ENCODE assay signal across 12 cellular contexts in the genomic region with DNA sequence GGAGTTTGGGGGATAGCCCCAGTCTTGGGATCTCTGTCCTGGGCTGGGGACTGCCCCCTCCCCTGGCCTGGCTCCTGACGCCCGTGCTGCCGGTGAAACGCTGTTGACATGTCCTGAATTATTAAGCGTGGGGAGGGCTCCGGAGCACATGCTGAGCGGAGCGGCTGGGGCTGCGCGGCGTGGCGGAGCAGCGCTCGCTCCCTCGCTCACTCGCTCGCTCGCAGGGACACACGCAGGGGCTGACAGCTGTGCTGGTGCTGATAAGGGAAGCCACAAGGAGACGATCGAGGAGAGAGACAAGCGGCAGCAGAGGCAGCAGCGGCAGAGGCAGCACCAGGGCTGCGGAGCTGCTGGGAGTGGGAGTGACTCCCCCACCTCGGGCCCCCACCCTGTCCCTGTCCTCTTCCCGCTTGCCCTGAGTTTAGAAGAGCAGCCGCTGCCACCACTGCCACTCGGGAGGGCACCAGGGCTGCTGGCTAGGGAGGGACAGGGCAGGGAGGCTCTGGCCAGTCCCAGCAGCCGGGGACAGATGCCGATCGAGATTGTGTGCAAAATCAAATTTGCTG. TPM values are rescaled to one million over a fixed set of nuclear protein-coding genes. Genes with fewer than 3 reads are reported as not detected.
A peak's percentile ranks its signal among the peaks of the same experiment; 100 is the strongest.
DNase-seq lines count a peak whose midpoint lies in the region; ATAC-seq and TF ChIP-seq lines count a peak whose summit lies in the region.
"Had no signal": no experiment of that assay in that cellular context is flagged by ENCODE, and none has a peak within 500 bp of the region (broad histone marks: within the 10 kb centered on the region; RNA-seq: fewer than 3 reads in every experiment).

A gene with protein sequence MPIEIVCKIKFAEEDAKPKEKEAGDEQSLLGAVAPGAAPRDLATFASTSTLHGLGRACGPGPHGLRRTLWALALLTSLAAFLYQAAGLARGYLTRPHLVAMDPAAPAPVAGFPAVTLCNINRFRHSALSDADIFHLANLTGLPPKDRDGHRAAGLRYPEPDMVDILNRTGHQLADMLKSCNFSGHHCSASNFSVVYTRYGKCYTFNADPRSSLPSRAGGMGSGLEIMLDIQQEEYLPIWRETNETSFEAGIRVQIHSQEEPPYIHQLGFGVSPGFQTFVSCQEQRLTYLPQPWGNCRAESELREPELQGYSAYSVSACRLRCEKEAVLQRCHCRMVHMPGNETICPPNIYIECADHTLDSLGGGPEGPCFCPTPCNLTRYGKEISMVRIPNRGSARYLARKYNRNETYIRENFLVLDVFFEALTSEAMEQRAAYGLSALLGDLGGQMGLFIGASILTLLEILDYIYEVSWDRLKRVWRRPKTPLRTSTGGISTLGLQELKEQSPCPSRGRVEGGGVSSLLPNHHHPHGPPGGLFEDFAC (plus strand): TSS at position 287 of the 566 bp plus-strand sequence. CDS start 243 bp downstream, at position 530.

- DNase-seq in DMS79 treated with DMSO at 0.1 percent for 48 hours (lab: John Stamatoyannopoulos, UW), result peak; percentile 7
- DNase-seq in DMS79 (lab: John Stamatoyannopoulos, UW), result no peak
- peak; percentile 69 for DNase-seq in NB4 (ENCODE audit: low read depth)
- no peak for DNase-seq in coronary artery (ENCODE audit: low spot score)
- DNase-seq in NCI-H187 treated with DMSO at 0.1 percent for 48 hours (lab: John Stamatoyannopoulos, UW), result no peak
- DNase-seq: aorta had no signal

- H3K9me3 ChIP-seq in neural cell (ENCODE audit: low read length), result no peaks in the 10 kb centered on the region

- peak within 1 kb of the TSS; percentile 73 for H3K4me2 ChIP-seq in neural cell (ENCODE audit: low read length)

- peak; percentile 43 for TF ChIP-seq RAD21 in neural cell (conservative IDR thresholded peaks at IDR 0.05)

- peak; percentile 44 for TF ChIP-seq EP300 in neural cell (conservative IDR thresholded peaks at IDR 0.05; ENCODE audit: poor library complexity, severe bottlenecking)

- no peaks in the 10 kb centered on the region for H4K20me1 ChIP-seq in neural cell (ENCODE audit: insufficient read depth)

- H3K27ac ChIP-seq in coronary artery (no peak within 1 kb of the TSS), neural cell (ENCODE audit: low read length) (peak within 1 kb of the TSS; percentile 12)
- H3K27ac ChIP-seq: 22Rv1, VCaP had no signal

- H3K79me2 ChIP-seq in neural cell (replicated peaks; ENCODE audit: insufficient read depth, low read length), result no peaks in the 10 kb centered on the region

- no peak within 1 kb of the TSS for H2AFZ ChIP-seq in neural cell (ENCODE audit: low read depth, low read length)

- no peak for TF ChIP-seq POLR2A in NB4 (IDR thresholded peaks at IDR 0.05; ENCODE audit: extremely low read depth, insufficient read length)

- no peaks in the 10 kb centered on the region for H3K27me3 ChIP-seq in neural cell (ENCODE audit: insufficient read depth, low read depth, low read length)

- TF ChIP-seq CTCF in NB4 (IDR thresholded peaks at IDR 0.05; ENCODE audit: low read depth, low read length), result no peak
- no peak for TF ChIP-seq CTCF in coronary artery (IDR thresholded peaks at IDR 0.05)
- peak; percentile 38 for TF ChIP-seq CTCF in neural cell (IDR thresholded peaks at IDR 0.05; ENCODE audit: poor library complexity, severe bottlenecking)

- no peak within 1 kb of the TSS for H3K4me3 ChIP-seq in NB4 (ENCODE audit: low read depth, low read length)
- H3K4me3 ChIP-seq in coronary artery, result peak within 1 kb of the TSS; percentile 43
- H3K4me3 ChIP-seq in neural cell (ENCODE audit: low read length), result peak within 1 kb of the TSS; percentile 59
- H3K4me3 ChIP-seq: GM12878 had no signal

- no peaks in the 10 kb centered on the region for H3K36me3 ChIP-seq in neural cell (ENCODE audit: insufficient read depth, low read length)

- ATAC-seq in GM21526 (IDR thresholded peaks at IDR 0.05; ENCODE audit: low FRiP score, unreplicated experiment), result no peak
- no peak for ATAC-seq in GM19467 (IDR thresholded peaks at IDR 0.05; ENCODE audit: unreplicated experiment)
- ATAC-seq: GM12878 had no signal

- peak within 1 kb of the TSS; percentile 59 for H3K9ac ChIP-seq in neural cell (ENCODE audit: low read length)

- no peaks in the 10 kb centered on the region for H3K9me2 ChIP-seq in neural cell (ENCODE audit: insufficient read depth, low read length)

- H3F3A ChIP-seq in neural cell (ENCODE audit: insufficient read depth, low read length, poor library complexity, severe bottlenecking), result no peaks in the 10 kb centered on the region

TF ChIP-seq in neural cell, 6 proteins besides CTCF, POLR2A, EP300 and RAD21:
- TF ChIP-seq SMC3 (conservative IDR thresholded peaks at IDR 0.05; ENCODE audit: poor library complexity) (no peak), EZH2 (IDR thresholded peaks at IDR 0.05; ENCODE audit: borderline replicate concordance, insufficient read depth, low read length, poor library complexity, severe bottlenecking) (no peak), TAF1 (IDR thresholded peaks at IDR 0.05; ENCODE audit: low read depth) (no peak), MXI1 (conservative IDR thresholded peaks at IDR 0.05; ENCODE audit: poor library complexity, severe bottlenecking) (peak; percentile 56), POLR2AphosphoS5 (IDR thresholded peaks at IDR 0.05) (peak; percentile 43)
- TF ChIP-seq, protein P1, sequence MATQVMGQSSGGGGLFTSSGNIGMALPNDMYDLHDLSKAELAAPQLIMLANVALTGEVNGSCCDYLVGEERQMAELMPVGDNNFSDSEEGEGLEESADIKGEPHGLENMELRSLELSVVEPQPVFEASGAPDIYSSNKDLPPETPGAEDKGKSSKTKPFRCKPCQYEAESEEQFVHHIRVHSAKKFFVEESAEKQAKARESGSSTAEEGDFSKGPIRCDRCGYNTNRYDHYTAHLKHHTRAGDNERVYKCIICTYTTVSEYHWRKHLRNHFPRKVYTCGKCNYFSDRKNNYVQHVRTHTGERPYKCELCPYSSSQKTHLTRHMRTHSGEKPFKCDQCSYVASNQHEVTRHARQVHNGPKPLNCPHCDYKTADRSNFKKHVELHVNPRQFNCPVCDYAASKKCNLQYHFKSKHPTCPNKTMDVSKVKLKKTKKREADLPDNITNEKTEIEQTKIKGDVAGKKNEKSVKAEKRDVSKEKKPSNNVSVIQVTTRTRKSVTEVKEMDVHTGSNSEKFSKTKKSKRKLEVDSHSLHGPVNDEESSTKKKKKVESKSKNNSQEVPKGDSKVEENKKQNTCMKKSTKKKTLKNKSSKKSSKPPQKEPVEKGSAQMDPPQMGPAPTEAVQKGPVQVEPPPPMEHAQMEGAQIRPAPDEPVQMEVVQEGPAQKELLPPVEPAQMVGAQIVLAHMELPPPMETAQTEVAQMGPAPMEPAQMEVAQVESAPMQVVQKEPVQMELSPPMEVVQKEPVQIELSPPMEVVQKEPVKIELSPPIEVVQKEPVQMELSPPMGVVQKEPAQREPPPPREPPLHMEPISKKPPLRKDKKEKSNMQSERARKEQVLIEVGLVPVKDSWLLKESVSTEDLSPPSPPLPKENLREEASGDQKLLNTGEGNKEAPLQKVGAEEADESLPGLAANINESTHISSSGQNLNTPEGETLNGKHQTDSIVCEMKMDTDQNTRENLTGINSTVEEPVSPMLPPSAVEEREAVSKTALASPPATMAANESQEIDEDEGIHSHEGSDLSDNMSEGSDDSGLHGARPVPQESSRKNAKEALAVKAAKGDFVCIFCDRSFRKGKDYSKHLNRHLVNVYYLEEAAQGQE (IDR thresholded peaks at IDR 0.05; ENCODE audit: borderline replicate concordance), result no peak
TF ChIP-seq in neural cell: peak in this region for 2.

RNA-seq across cellular contexts. Expression of the gene that starts here (rescaled TPM):
- polyA plus RNA-seq in neural cell, result 2.7 and 8.9 TPM in 2 replicates
- polyA minus RNA-seq in neural cell, result 1.9 and 2.9 TPM in 2 replicates

Comparison
In these comparisons a context has a peak if more than half of its experiments do, and no peak if none do; other contexts are left out.
1. DNase-seq: peak in DMS79 treated with DMSO at 0.1 percent for 48 hours (single experiment) and NB4 (single experiment); none in DMS79 (single experiment), coronary artery (single experiment) and NCI-H187 treated with DMSO at 0.1 percent for 48 hours (single experiment).